Comparison of ENCODE assay signal across 22 cellular contexts in genomic region chr2:214699236-214699635, GRCh38.
"Had no signal": no experiment of that assay in that cellular context is flagged by ENCODE, and none has a peak within 500 bp of the region (broad histone marks: within the 10 kb centered on the region; RNA-seq: fewer than 3 reads in every experiment).

No MANE protein-coding gene starts in this region.

- H3K4me1 Mint-ChIP-seq: activated T-helper 17 cell treated with anti-CD3 and anti-CD28 coated beads, Interleukin-2, amount 50 U/mL, for 72 hours; brain; nephron had no signal

- H3K27me3 ChIP-seq: heart left ventricle, tibial nerve had no signal

- H3K36me3 ChIP-seq: heart left ventricle, left ventricle myocardium inferior, tibial nerve had no signal

- ATAC-seq: activated T-helper 17 cell treated with anti-CD3 and anti-CD28 coated beads, Interleukin-2, amount 50 U/mL, for 72 hours; effector memory CD8-positive, alpha-beta T cell; heart left ventricle; right cardiac atrium had no signal

- H3K36me3 Mint-ChIP-seq: activated naive CD8-positive, alpha-beta T cell; brain had no signal

- H3K27ac Mint-ChIP-seq: activated CD4-positive, alpha-beta memory T cell treated with anti-CD3 and anti-CD28 coated beads for 36 hours; activated naive CD8-positive, alpha-beta T cell; activated T-helper 17 cell treated with anti-CD3 and anti-CD28 coated beads, Interleukin-2, amount 50 U/mL, for 72 hours; brain; effector memory CD8-positive, alpha-beta T cell; nephron had no signal

- H3K4me3 ChIP-seq: heart left ventricle, left ventricle myocardium inferior, tibial nerve had no signal

- H3K27me3 Mint-ChIP-seq: brain had no signal

- DNase-seq: activated CD4-positive, alpha-beta memory T cell treated with anti-CD3 and anti-CD28 coated beads for 36 hours; activated CD4-positive, alpha-beta T cell treated with anti-CD3 and anti-CD28 coated beads for 48 hours; activated CD8-positive, alpha-beta memory T cell treated with anti-CD3 and anti-CD28 coated beads, Interleukin-2, amount 50 U/mL, for 4 hours; activated T-cell treated with anti-CD3 and anti-CD28 coated beads, Interleukin-2, amount 50 U/mL, for 1 hour; aorta; caudate nucleus; cortex of kidney; effector memory CD8-positive, alpha-beta T cell; foreskin fibroblast; heart left ventricle; left ventricle myocardium inferior; posterior cingulate gyrus; right cardiac atrium; stimulated activated CD4-positive, alpha-beta T cell treated with anti-CD3 and anti-CD28 coated beads, Interleukin-2, amount 100 ng/mL, for 48 hours; stimulated activated naive CD4-positive, alpha-beta T cell treated with Interleukin-2 at 50 U/mL for 16 hours; T-helper 1 cell had no signal

- H3K27ac ChIP-seq: heart left ventricle, left ventricle myocardium inferior, tibial nerve, VCaP had no signal

- H3K4me3 Mint-ChIP-seq: activated CD4-positive, alpha-beta memory T cell treated with anti-CD3 and anti-CD28 coated beads for 36 hours; activated naive CD8-positive, alpha-beta T cell; activated T-helper 17 cell treated with anti-CD3 and anti-CD28 coated beads, Interleukin-2, amount 50 U/mL, for 72 hours; brain; effector memory CD8-positive, alpha-beta T cell; nephron had no signal

- H3K4me1 ChIP-seq: heart left ventricle, left ventricle myocardium inferior, tibial nerve had no signal
